ENCODE assay signal across 8 cellular contexts in the genomic region with DNA sequence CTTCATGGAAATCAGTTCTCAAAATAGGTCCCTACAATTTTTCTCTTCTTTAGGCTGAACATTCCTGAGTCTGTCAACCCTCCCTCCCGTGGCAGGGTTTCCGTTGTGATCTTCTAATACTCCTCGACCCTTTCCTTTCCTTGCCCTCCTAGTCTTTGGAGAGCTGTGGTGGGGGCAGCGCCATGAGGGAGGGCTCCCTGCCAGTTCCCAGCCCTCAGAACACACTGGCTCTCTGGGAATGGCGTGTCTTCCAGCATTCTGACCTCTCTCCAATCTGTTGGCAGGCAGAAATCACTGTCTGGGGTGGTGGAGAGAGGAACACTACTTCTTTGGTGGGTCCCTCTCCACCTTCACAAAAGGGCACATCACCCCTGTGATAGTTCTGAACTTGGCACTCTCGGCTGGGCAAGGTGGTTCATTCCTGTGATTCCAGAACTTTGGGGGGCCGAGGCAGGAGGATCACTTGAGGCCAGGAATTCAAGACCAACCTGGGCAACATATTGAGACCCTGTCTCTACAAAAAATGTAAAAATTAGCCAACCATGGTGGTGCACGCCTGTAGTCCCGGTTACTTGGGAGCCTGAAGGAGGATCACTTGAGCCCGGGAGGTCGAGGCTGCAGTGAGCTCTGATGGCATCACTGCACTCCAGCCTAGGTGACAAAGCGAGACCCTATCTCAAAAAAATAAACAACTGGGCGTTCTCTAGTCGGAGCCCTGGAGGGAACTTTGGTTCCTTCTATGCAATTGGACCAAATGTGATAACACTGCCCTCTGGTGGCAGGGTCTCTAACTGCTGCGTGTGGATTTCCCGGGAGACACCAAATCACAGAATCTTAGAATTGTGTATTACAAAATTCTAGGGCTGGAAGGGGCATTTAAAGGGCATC. TPM values are rescaled to one million over a fixed set of nuclear protein-coding genes. Genes with fewer than 3 reads are reported as not detected.
DNase-seq lines count a peak whose midpoint lies in the region; ATAC-seq and TF ChIP-seq lines count a peak whose summit lies in the region.

No MANE protein-coding gene starts in this region.

- no peak for TF ChIP-seq POLR2A in esophagus muscularis mucosa (IDR thresholded peaks at IDR 0.05; ENCODE audit: low read depth)

- H3K27me3 Mint-ChIP-seq in CD4-positive, alpha-beta T cell: peaks cover 14% of the 10 kb centered on the region
- H3K27me3 Mint-ChIP-seq in natural killer cell treated with Interleukin-12 subunit alpha and Interleukin-12 subunit beta and Interleukin-15 and Interleukin-18, amount 100 ng/mL, for 72 hours: peaks cover 3 to 10% of the 10 kb centered on the region in 2 donors

- no peaks in the 10 kb centered on the region for H3K36me3 ChIP-seq in OCI-LY7 (ENCODE audit: insufficient read depth, low read length)
- no peaks in the 10 kb centered on the region for H3K36me3 ChIP-seq in esophagus muscularis mucosa

- H3K36me3 Mint-ChIP-seq in CD4-positive, alpha-beta T cell (ENCODE audit: low read depth): no peaks in the 10 kb centered on the region
- no peaks in the 10 kb centered on the region for H3K36me3 Mint-ChIP-seq in natural killer cell treated with Interleukin-12 subunit alpha and Interleukin-12 subunit beta and Interleukin-15 and Interleukin-18, amount 100 ng/mL, for 72 hours

- no peaks in the 10 kb centered on the region for H3K9me2 ChIP-seq in OCI-LY7 (ENCODE audit: insufficient read depth, low read length)

- no peak overlapping the region for H3K27ac Mint-ChIP-seq in CD4-positive, alpha-beta T cell
- no peak overlapping the region for H3K27ac Mint-ChIP-seq in natural killer cell treated with Interleukin-12 subunit alpha and Interleukin-12 subunit beta and Interleukin-15 and Interleukin-18, amount 100 ng/mL, for 72 hours

- peak; percentile 60 to 74 (median 66) for DNase-seq in CD4-positive, alpha-beta T cell
- DNase-seq in HFF-Myc (ENCODE audit: extremely low read depth, low read depth) (peak; percentile 38), OCI-LY7 (ENCODE audit: low spot score) (peak; percentile 70), activated T-cell treated with anti-CD3 and anti-CD28 coated beads for 24 hours (ENCODE audit: low read depth) (peak; percentile 65), esophagus muscularis mucosa (ENCODE audit: extremely low spot score) (peak; percentile 94)
- peak; percentile 80 for DNase-seq in natural killer cell treated with Interleukin-12 subunit alpha and Interleukin-12 subunit beta and Interleukin-15 and Interleukin-18, amount 100 ng/mL, for 72 hours (ENCODE audit: low spot score)
- DNase-seq in stimulated activated naive CD8-positive, alpha-beta T cell treated with anti-CD3 and anti-CD28 coated beads, Interleukin-15, Interleukin-2, amounts not matched to agents 100 U/mL and 50 U/mL, for 24 hours: peak; percentile 79

- no peak for TF ChIP-seq EP300 in esophagus muscularis mucosa (IDR thresholded peaks at IDR 0.05)

- H3K27ac ChIP-seq in CD4-positive, alpha-beta T cell (ENCODE audit: low read depth, low read length): no peak overlapping the region
- H3K27ac ChIP-seq in OCI-LY7 (ENCODE audit: low read depth, low read length, poor library complexity, severe bottlenecking) (no peak overlapping the region), esophagus muscularis mucosa (replicated peaks in 1 of 4) (no peak overlapping the region)

- intact Hi-C loops in CD4-positive, alpha-beta T cell (cut with DNase I, micrococcal nuclease): loop anchor here (1.0 to 5.0 kb wide), 2 partner anchors 272 to 880 kb away; no protein-coding TSS in a partner anchor
- intact Hi-C loops in OCI-LY7 (cut with micrococcal nuclease; ENCODE audit: unreplicated experiment): loop anchor here (1.0 kb wide), 1 partner anchor 272 kb away; no protein-coding TSS in a partner anchor
- intact Hi-C loops in esophagus muscularis mucosa (cut with DNase I): loop anchor here (1.0 to 5.0 kb wide), 2 partner anchors 170 to 272 kb away; a partner anchor contains a TSS

- H3K4me1 ChIP-seq in OCI-LY7 (ENCODE audit: insufficient read depth, low read length, poor library complexity, severe bottlenecking) (no peaks in the 10 kb centered on the region), esophagus muscularis mucosa (peaks cover 0 to 8% (median 7%) of the 10 kb centered on the region in 4 donors)

- ATAC-seq in CD4-positive, alpha-beta T cell (ENCODE audit: poor library complexity): peak; percentile 85
- peak; percentile 66 to 73 for ATAC-seq in natural killer cell treated with Interleukin-12 subunit alpha and Interleukin-12 subunit beta and Interleukin-15 and Interleukin-18, amount 100 ng/mL, for 72 hours
- ATAC-seq in stimulated activated naive CD8-positive, alpha-beta T cell treated with anti-CD3 and anti-CD28 coated beads, Interleukin-15, Interleukin-2, amounts not matched to agents 100 U/mL and 50 U/mL, for 24 hours: no peak
- no peak for ATAC-seq in HG02973 (IDR thresholded peaks at IDR 0.05; ENCODE audit: unreplicated experiment)

- TF ChIP-seq CTCF in CD4-positive, alpha-beta T cell (IDR thresholded peaks at IDR 0.05): peak; percentile 85
- peak; percentile 88 for TF ChIP-seq CTCF in HFF-Myc (IDR thresholded peaks at IDR 0.05; ENCODE audit: low read depth, low read length, missing control alignments)
- peak; percentile 96 for TF ChIP-seq CTCF in OCI-LY7 (conservative IDR thresholded peaks at IDR 0.05; ENCODE audit: low read length)
- TF ChIP-seq CTCF in esophagus muscularis mucosa (IDR thresholded peaks at IDR 0.05): peak; percentile 84 to 94 (median 91)

- H3K4me3 Mint-ChIP-seq in CD4-positive, alpha-beta T cell: peak overlapping the region; percentile 48
- peak overlapping the region; percentile 28 for H3K4me3 Mint-ChIP-seq in natural killer cell treated with Interleukin-12 subunit alpha and Interleukin-12 subunit beta and Interleukin-15 and Interleukin-18, amount 100 ng/mL, for 72 hours

- no peaks in the 10 kb centered on the region for H3K9me3 Mint-ChIP-seq in CD4-positive, alpha-beta T cell
- no peaks in the 10 kb centered on the region for H3K9me3 Mint-ChIP-seq in natural killer cell treated with Interleukin-12 subunit alpha and Interleukin-12 subunit beta and Interleukin-15 and Interleukin-18, amount 100 ng/mL, for 72 hours

- H3K4me1 Mint-ChIP-seq in CD4-positive, alpha-beta T cell (ENCODE audit: low read depth): peaks cover 6% of the 10 kb centered on the region
- peaks cover 6 to 9% of the 10 kb centered on the region in 2 donors for H3K4me1 Mint-ChIP-seq in natural killer cell treated with Interleukin-12 subunit alpha and Interleukin-12 subunit beta and Interleukin-15 and Interleukin-18, amount 100 ng/mL, for 72 hours (ENCODE audit: low read depth in 2 of 2)

- H3K4me3 ChIP-seq in HFF-Myc (replicated peaks; ENCODE audit: low read depth, low read length) (no peak overlapping the region), OCI-LY7 (ENCODE audit: low read depth, low read length, poor library complexity, severe bottlenecking) (no peak overlapping the region), esophagus muscularis mucosa (no peak overlapping the region)

- WGBS in esophagus muscularis mucosa: 38% methylated on average over 15 of the region's 16 CpGs

- no peaks in the 10 kb centered on the region for H4K20me1 ChIP-seq in OCI-LY7 (ENCODE audit: insufficient read depth, low read length)

- peak overlapping the region; percentile 30; the same call in 1 of the 2 replicates for H2AFZ ChIP-seq in OCI-LY7 (ENCODE audit: low read length)

- CTCF ChIA-PET in CD4-positive, alpha-beta T cell (lab: Charles Lee): interaction anchor here (0.7 to 1.8 kb wide), 4 partner anchors 16 to 433 kb away, joined by 3 to 4 read pairs (median 3); no protein-coding TSS in a partner anchor
- CTCF ChIA-PET in OCI-LY7 (lab: Charles Lee; ENCODE audit: unreplicated experiment): no interaction called here

- no peaks in the 10 kb centered on the region for H3K79me2 ChIP-seq in OCI-LY7 (ENCODE audit: insufficient read depth, low read depth, low read length)

- POLR2A ChIA-PET in CD4-positive, alpha-beta T cell (lab: Charles Lee): no interaction called here
- POLR2A ChIA-PET in OCI-LY7 (lab: Charles Lee): interaction anchor here (0.6 kb wide), 1 partner anchor 14 kb away, joined by 4 read pairs; no protein-coding TSS in a partner anchor

- no peaks in the 10 kb centered on the region for H3K9me3 ChIP-seq in CD4-positive, alpha-beta T cell (ENCODE audit: control insufficient read depth, low read length)
- H3K9me3 ChIP-seq in OCI-LY7 (ENCODE audit: low read length) (no peaks in the 10 kb centered on the region), esophagus muscularis mucosa (peaks cover 0 to 11% (median 3%) of the 10 kb centered on the region in 4 donors)

- no peak overlapping the region for H3K4me2 ChIP-seq in OCI-LY7 (ENCODE audit: low read length)

- no TSS peak for BruUV-seq in OCI-LY7 (replicated peaks; lab: Mats Ljungman, UMichigan)

- no peaks in the 10 kb centered on the region for H3K27me3 ChIP-seq in CD4-positive, alpha-beta T cell (ENCODE audit: control insufficient read depth, insufficient read depth, low read length)
- H3K27me3 ChIP-seq in esophagus muscularis mucosa: no peaks in the 10 kb centered on the region

RNA-seq across cellular contexts. Expression of a gene that starts 13.1 kb away (rescaled TPM):
- total RNA-seq in CD4-positive, alpha-beta T cell: 10 to 100 TPM; 25.3 to 30.4 TPM
- total RNA-seq in OCI-LY7 (2014; rRNA removed; shearing (Covaris generic)): 51.0 and 71.8 TPM in 2 replicates
- total RNA-seq in OCI-LY7 (2022) (101 and 108 TPM in 2 replicates), esophagus muscularis mucosa (100 to 1,000 TPM in 2 of 4 donors, 10 to 100 TPM in 2; 83.1 to 105 (median 99.8) TPM)
- total RNA-seq in natural killer cell treated with Interleukin-12 subunit alpha and Interleukin-12 subunit beta and Interleukin-15 and Interleukin-18, amount 100 ng/mL, for 72 hours: 10 to 100 TPM; 72.4 to 88.0 TPM

RNA-seq across cellular contexts. Expression of a gene that starts 39.9 kb away (rescaled TPM):
- not detected for total RNA-seq in CD4-positive, alpha-beta T cell
- not detected in 2 replicates for total RNA-seq in OCI-LY7 (2014; rRNA removed; shearing (Covaris generic))
- not detected in 2 replicates for total RNA-seq in OCI-LY7 (2022)
- total RNA-seq in esophagus muscularis mucosa: not detected
- not detected for total RNA-seq in natural killer cell treated with Interleukin-12 subunit alpha and Interleukin-12 subunit beta and Interleukin-15 and Interleukin-18, amount 100 ng/mL, for 72 hours

Comparison
In these comparisons a context has a peak if more than half of its experiments do, and no peak if none do; other contexts are left out.
1. ATAC-seq: peak in CD4-positive, alpha-beta T cell (single experiment) and natural killer cell treated with Interleukin-12 subunit alpha and Interleukin-12 subunit beta and Interleukin-15 and Interleukin-18, amount 100 ng/mL, for 72 hours (2 of 2); none in stimulated activated naive CD8-positive, alpha-beta T cell treated with anti-CD3 and anti-CD28 coated beads, Interleukin-15, Interleukin-2, amounts not matched to agents 100 U/mL and 50 U/mL, for 24 hours (single experiment) and HG02973 (single experiment).
2. DNase-seq: peak in every context shown above with its lines; median percentile 94 in esophagus muscularis mucosa; 80 in natural killer cell treated with Interleukin-12 subunit alpha and Interleukin-12 subunit beta and Interleukin-15 and Interleukin-18, amount 100 ng/mL, for 72 hours; 79 in stimulated activated naive CD8-positive, alpha-beta T cell treated with anti-CD3 and anti-CD28 coated beads, Interleukin-15, Interleukin-2, amounts not matched to agents 100 U/mL and 50 U/mL, for 24 hours; 70 in OCI-LY7; 66 in CD4-positive, alpha-beta T cell; 65 in activated T-cell treated with anti-CD3 and anti-CD28 coated beads for 24 hours; 38 in HFF-Myc.
3. Peak in every context shown above with its lines, with median percentiles within 50 percentile points of each other: CTCF ChIP-seq.